7 cellular contexts compared by ENCODE assay signal in the genomic region with DNA sequence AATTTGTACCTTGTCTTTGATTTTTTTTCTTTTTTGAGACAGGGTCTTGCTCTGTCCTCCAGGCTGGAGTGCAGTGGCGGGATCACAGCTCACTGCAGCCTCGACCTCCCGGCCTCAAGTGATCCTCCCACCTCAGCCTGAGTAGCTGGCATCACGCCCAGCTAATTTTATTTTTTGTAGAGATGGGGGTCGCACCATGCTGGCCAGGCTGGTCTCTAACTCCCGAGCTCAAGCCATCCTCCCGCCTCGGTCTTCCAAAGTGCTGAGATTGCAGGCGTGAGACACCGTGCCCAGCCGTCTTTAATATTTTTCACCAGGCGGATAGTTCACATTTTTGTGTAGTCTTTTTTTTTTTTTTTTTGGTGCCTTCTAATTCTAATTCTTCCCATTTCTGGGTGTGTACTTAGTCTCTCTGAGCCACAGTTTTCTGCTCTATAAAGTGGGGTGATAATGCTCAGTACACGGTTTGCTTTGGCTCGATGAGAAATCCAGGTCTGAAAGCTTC. TPM values are rescaled to one million over a fixed set of nuclear protein-coding genes. Genes with fewer than 3 reads are reported as not detected.
DNase-seq lines count a peak whose midpoint lies in the region; ATAC-seq and TF ChIP-seq lines count a peak whose summit lies in the region.

No MANE protein-coding gene starts in this region.

- POLR2A ChIA-PET in activated CD4-positive, alpha-beta memory T cell treated with anti-CD3 and anti-CD28 coated beads for 36 hours (lab: Charles Lee): interaction anchor here (0.5 to 2.0 kb wide), 12 partner anchors 13 to 1518 kb away, joined by 3 to 14 read pairs (median 3); a partner anchor contains a TSS

- no peak for TF ChIP-seq CTCF in HFFc6 (IDR thresholded peaks at IDR 0.05)

- no peak for ATAC-seq in stimulated activated effector memory CD8-positive, alpha-beta T cell treated with anti-CD3 and anti-CD28 coated beads, Interleukin-12 subunit alpha, Interleukin-12 subunit beta, amount 100 ng/mL, for 72 hours

- H3K9ac ChIP-seq in iPS-18a (ENCODE audit: low read length): no peak overlapping the region

- peak overlapping the region; percentile 88 for H3K27ac Mint-ChIP-seq in HFFc6
- peak overlapping the region; percentile 95 for H3K27ac Mint-ChIP-seq in activated CD4-positive, alpha-beta memory T cell treated with anti-CD3 and anti-CD28 coated beads for 36 hours
- peak overlapping the region; percentile 96 for H3K27ac Mint-ChIP-seq in stimulated activated effector memory CD8-positive, alpha-beta T cell treated with anti-CD3 and anti-CD28 coated beads, Interleukin-12 subunit alpha, Interleukin-12 subunit beta, amount 100 ng/mL, for 72 hours

- H3K4me1 ChIP-seq in iPS-18a (ENCODE audit: control insufficient read depth, low read depth, low read length): peaks cover 10% of the 10 kb centered on the region

- peak overlapping the region; percentile 45 for H3K4me3 ChIP-seq in iPS-18a (ENCODE audit: low read length)

- H3K4me1 Mint-ChIP-seq in HFFc6 (ENCODE audit: low read depth): peaks cover 33% of the 10 kb centered on the region
- peaks cover 61% of the 10 kb centered on the region for H3K4me1 Mint-ChIP-seq in activated CD4-positive, alpha-beta memory T cell treated with anti-CD3 and anti-CD28 coated beads for 36 hours (ENCODE audit: low read depth)
- H3K4me1 Mint-ChIP-seq in stimulated activated effector memory CD8-positive, alpha-beta T cell treated with anti-CD3 and anti-CD28 coated beads, Interleukin-12 subunit alpha, Interleukin-12 subunit beta, amount 100 ng/mL, for 72 hours: peaks cover 57% of the 10 kb centered on the region

- H3K4me3 Mint-ChIP-seq in HFFc6: peak overlapping the region; percentile 92
- peak overlapping the region; percentile 73 for H3K4me3 Mint-ChIP-seq in activated CD4-positive, alpha-beta memory T cell treated with anti-CD3 and anti-CD28 coated beads for 36 hours
- peak overlapping the region; percentile 97 for H3K4me3 Mint-ChIP-seq in stimulated activated effector memory CD8-positive, alpha-beta T cell treated with anti-CD3 and anti-CD28 coated beads, Interleukin-12 subunit alpha, Interleukin-12 subunit beta, amount 100 ng/mL, for 72 hours

- CTCF ChIA-PET in activated CD4-positive, alpha-beta memory T cell treated with anti-CD3 and anti-CD28 coated beads for 36 hours (lab: Charles Lee): interaction anchor here (0.9 to 1.4 kb wide), 6 partner anchors 9 to 133 kb away, joined by 3 to 5 read pairs (median 3); a partner anchor contains a TSS

- peaks cover 10% of the 10 kb centered on the region for H3K9me3 ChIP-seq in iPS-18a (ENCODE audit: control insufficient read depth, low read depth, low read length)

- peaks cover 53% of the 10 kb centered on the region for H3K36me3 Mint-ChIP-seq in HFFc6 (ENCODE audit: low read depth)
- H3K36me3 Mint-ChIP-seq in activated CD4-positive, alpha-beta memory T cell treated with anti-CD3 and anti-CD28 coated beads for 36 hours: peaks cover 54% of the 10 kb centered on the region
- peaks cover 61% of the 10 kb centered on the region for H3K36me3 Mint-ChIP-seq in stimulated activated effector memory CD8-positive, alpha-beta T cell treated with anti-CD3 and anti-CD28 coated beads, Interleukin-12 subunit alpha, Interleukin-12 subunit beta, amount 100 ng/mL, for 72 hours

- no peak overlapping the region for H3K27ac ChIP-seq in iPS-18a (ENCODE audit: low read length)

- no peaks in the 10 kb centered on the region for H3K27me3 ChIP-seq in iPS-18a (ENCODE audit: control insufficient read depth, insufficient read depth, low read length)

- peaks cover 33% of the 10 kb centered on the region for H3K9me3 Mint-ChIP-seq in HFFc6
- H3K9me3 Mint-ChIP-seq in activated CD4-positive, alpha-beta memory T cell treated with anti-CD3 and anti-CD28 coated beads for 36 hours: peaks cover 30% of the 10 kb centered on the region
- H3K9me3 Mint-ChIP-seq in stimulated activated effector memory CD8-positive, alpha-beta T cell treated with anti-CD3 and anti-CD28 coated beads, Interleukin-12 subunit alpha, Interleukin-12 subunit beta, amount 100 ng/mL, for 72 hours: peaks cover 6% of the 10 kb centered on the region

- H3K27me3 Mint-ChIP-seq in HFFc6 (ENCODE audit: insufficient read depth): peaks cover 5% of the 10 kb centered on the region
- H3K27me3 Mint-ChIP-seq in activated CD4-positive, alpha-beta memory T cell treated with anti-CD3 and anti-CD28 coated beads for 36 hours: no peaks in the 10 kb centered on the region

- intact Hi-C loops in activated CD4-positive, alpha-beta memory T cell treated with anti-CD3 and anti-CD28 coated beads for 36 hours (cut with micrococcal nuclease): loop anchor here (1.0 to 10.0 kb wide), 10 partner anchors 19 to 851 kb away; a partner anchor contains a TSS

- H3K36me3 ChIP-seq in iPS-18a (ENCODE audit: control insufficient read depth, low read depth, low read length): no peaks in the 10 kb centered on the region

- DNase-seq in HFFc6 (no peak), KG1 (lab: John Stamatoyannopoulos, UW) (no peak), NCI-H2081 treated with DMSO at 0.1 percent for 48 hours (lab: John Stamatoyannopoulos, UW) (no peak)
- DNase-seq in activated CD4-positive, alpha-beta memory T cell treated with anti-CD3 and anti-CD28 coated beads for 36 hours: no peak
- no peak for DNase-seq in stimulated activated effector memory CD8-positive, alpha-beta T cell treated with anti-CD3 and anti-CD28 coated beads, Interleukin-12 subunit alpha, Interleukin-12 subunit beta, amount 100 ng/mL, for 72 hours (ENCODE audit: low spot score in 2 of 2)
- no peak for DNase-seq in stimulated activated naive CD4-positive, alpha-beta T cell treated with Interleukin-2 at 50 U/mL for 16 hours (lab: John Stamatoyannopoulos, UW)

RNA-seq across cellular contexts. Expression of a gene that starts 0.5 kb away (rescaled TPM):
- 10 to 100 TPM; 29.6 to 33.4 (median 30.7) TPM for total RNA-seq in HFFc6 (2021; fragmentation: NEBNext Ultra II Directional; extraction: Animal tissue kit (Norgen Biotek cat#: 25700))
- total RNA-seq in activated CD4-positive, alpha-beta memory T cell treated with anti-CD3 and anti-CD28 coated beads for 36 hours: 10 to 100 TPM; 36.9 to 39.4 TPM

RNA-seq across cellular contexts. Expression of a gene that starts 45.0 kb away (rescaled TPM):
- under 1 TPM in 2 of 6 experiments, not detected in 4; 0.21 to 0.41 TPM for total RNA-seq in HFFc6 (2021; fragmentation: NEBNext Ultra II Directional; extraction: Animal tissue kit (Norgen Biotek cat#: 25700))
- under 1 TPM in 1 of 2 experiments, not detected in 1; 0.73 TPM for total RNA-seq in activated CD4-positive, alpha-beta memory T cell treated with anti-CD3 and anti-CD28 coated beads for 36 hours
